In genomic region chr5:52829664-52830063, GRCh38 we compare ENCODE assay signal across 30 cellular contexts.
"Had no signal": no experiment of that assay in that cellular context is flagged by ENCODE, and none has a peak within 500 bp of the region (broad histone marks: within the 10 kb centered on the region; RNA-seq: fewer than 3 reads in every experiment).

No MANE protein-coding gene starts in this region.

- H3K4me1 ChIP-seq: foreskin keratinocyte, gastrocnemius medialis had no signal

- ATAC-seq: activated CD4-positive, CD25-positive, alpha-beta regulatory T cell treated with anti-CD3 and anti-CD28 coated beads, Interleukin-2, amount 50 U/mL, for 24 hours; activated CD8-positive, alpha-beta T cell treated with anti-CD3 and anti-CD28 coated beads for 36 hours; activated T-cell treated with anti-CD3 and anti-CD28 coated beads, Interleukin-2, amount 50 U/mL, for 4 hours; activated T-helper 17 cell treated with anti-CD3 and anti-CD28 coated beads, Interleukin-2, amount 50 U/mL, for 72 hours; esophagus mucosa; foreskin keratinocyte; gastrocnemius medialis; T-helper 17 cell had no signal

- H3K36me3 ChIP-seq: brain microvascular endothelial cell, gastrocnemius medialis, WERI-Rb-1 had no signal

- H3K4me3 ChIP-seq: coronary artery, dorsolateral prefrontal cortex, gastrocnemius medialis had no signal

- H3K27me3 ChIP-seq: brain microvascular endothelial cell, dorsolateral prefrontal cortex, foreskin keratinocyte, gastrocnemius medialis had no signal

- H3K9me3 ChIP-seq: gastrocnemius medialis had no signal

- FAIRE-seq: astrocyte, bronchial epithelial cell had no signal

- H3K27ac ChIP-seq: brain microvascular endothelial cell, dorsolateral prefrontal cortex, foreskin keratinocyte, gastrocnemius medialis, WERI-Rb-1 had no signal

- DNase-seq: activated B cell treated with CpG ODN at 0.5 μM for 24 hours; activated CD4-positive, alpha-beta T cell treated with anti-CD3 and anti-CD28 coated beads for 48 hours; activated CD4-positive, alpha-beta T cell treated with anti-CD3 and anti-CD28 coated beads, Interleukin-2, amount 50 U/mL, for 1 hour; activated CD4-positive, alpha-beta T cell treated with anti-CD3 and anti-CD28 coated beads, Interleukin-2, amount 50 U/mL, for 48 hours; activated CD8-positive, alpha-beta memory T cell treated with anti-CD3 and anti-CD28 coated beads for 24 hours; activated CD8-positive, alpha-beta T cell treated with anti-CD3 and anti-CD28 coated beads for 36 hours; activated effector memory CD4-positive, alpha-beta T cell treated with Interleukin-2 at 50 U/mL for 16 hours; activated gamma-delta T cell treated with Interleukin-2 at 50 U/mL for 16 hours; activated naive CD4-positive, alpha-beta T cell treated with anti-CD3 and anti-CD28 coated beads, Interleukin-2, amount 50 U/mL, for 16 hours; activated naive CD4-positive, alpha-beta T cell treated with Interleukin-2 at 50 U/mL for 16 hours; activated T-cell treated with anti-CD3 and anti-CD28 coated beads, Interleukin-2, amount 50 U/mL, for 4 hours; amniotic stem cell; anterior cingulate cortex; brain microvascular endothelial cell; dorsolateral prefrontal cortex; effector memory CD4-positive, alpha-beta T cell; endodermal cell; foreskin keratinocyte; gastrocnemius medialis; glutamatergic neuron; T-helper 1 cell; T-helper 17 cell; T1000; WERI-Rb-1 had no signal
